ENCODE assay signal across 31 cellular contexts in genomic region chr5:43731573-43731972, GRCh38.
"Had no signal": no experiment of that assay in that cellular context is flagged by ENCODE, and none has a peak within 500 bp of the region (broad histone marks: within the 10 kb centered on the region; RNA-seq: fewer than 3 reads in every experiment).

No MANE protein-coding gene starts in this region.

- H3K4me1 ChIP-seq: adrenal gland had no signal

- H3K27ac ChIP-seq: adrenal gland, cardiac muscle cell, VCaP had no signal

- H3K4me3 ChIP-seq: adrenal gland, cardiac muscle cell had no signal

- H3K27me3 ChIP-seq: adrenal gland, cardiac muscle cell had no signal

- FAIRE-seq: bronchial epithelial cell, TTC549 had no signal

- H3K36me3 ChIP-seq: adrenal gland, cardiac muscle cell had no signal

- ATAC-seq: activated CD8-positive, alpha-beta T cell treated with anti-CD3 and anti-CD28 coated beads for 36 hours; activated naive CD4-positive, alpha-beta T cell treated with anti-CD3 and anti-CD28 coated beads, Interleukin-2, amount 50 U/mL, for 72 hours; activated T-cell treated with anti-CD3 and anti-CD28 coated beads, Interleukin-2, amount 50 U/mL, for 4 hours; activated T-cell treated with anti-CD3 and anti-CD28 coated beads, Interleukin-2, amount 50 U/mL, for 72 hours; activated T-helper 17 cell treated with anti-CD3 and anti-CD28 coated beads, Interleukin-2, amount 50 U/mL, for 72 hours; T-helper 17 cell had no signal

- DNase-seq: activated B cell treated with CpG ODN at 0.5 μM for 24 hours; activated CD4-positive, alpha-beta memory T cell treated with anti-CD3 and anti-CD28 coated beads for 36 hours; activated CD4-positive, alpha-beta T cell treated with anti-CD3 and anti-CD28 coated beads for 4 hours; activated CD4-positive, alpha-beta T cell treated with anti-CD3 and anti-CD28 coated beads, Interleukin-2, amount 10 ng/mL, durations not matched to agents 24 days and 14 days; activated CD4-positive, alpha-beta T cell treated with anti-CD3 and anti-CD28 coated beads, Interleukin-2, amount 50 U/mL, for 1 hour; activated CD4-positive, alpha-beta T cell treated with anti-CD3 and anti-CD28 coated beads, Interleukin-2, amount 50 U/mL, for 4 hours; activated CD4-positive, CD25-positive, alpha-beta regulatory T cell treated with anti-CD3 and anti-CD28 coated beads, Interleukin-2, amount 50 U/mL, for 72 hours; activated CD8-positive, alpha-beta memory T cell treated with anti-CD3 and anti-CD28 coated beads, Interleukin-2, amount 50 U/mL, for 4 hours; activated CD8-positive, alpha-beta T cell treated with anti-CD3 and anti-CD28 coated beads for 36 hours; activated effector memory CD4-positive, alpha-beta T cell treated with anti-CD3 and anti-CD28 coated beads, Interleukin-2, amount 50 U/mL, for 16 hours; activated gamma-delta T cell treated with Interleukin-2 at 50 U/mL for 16 hours; activated naive CD4-positive, alpha-beta T cell; activated naive CD4-positive, alpha-beta T cell treated with anti-CD3 and anti-CD28 coated beads for 36 hours; activated naive CD4-positive, alpha-beta T cell treated with anti-CD3 and anti-CD28 coated beads, Interleukin-2, amount 50 U/mL, for 16 hours; activated naive CD8-positive, alpha-beta T cell treated with anti-CD3 and anti-CD28 coated beads for 36 hours; activated T-cell treated with anti-CD3 and anti-CD28 coated beads for 4 hours; activated T-cell treated with anti-CD3 and anti-CD28 coated beads, Interleukin-2, amount 50 U/mL, for 1 hour; activated T-cell treated with anti-CD3 and anti-CD28 coated beads, Interleukin-2, amount 50 U/mL, for 4 hours; activated T-cell treated with anti-CD3 and anti-CD28 coated beads, Interleukin-2, amount 50 U/mL, for 72 hours; adrenal gland; amniotic stem cell; aorta; caudate nucleus; cerebellar nuclear complex; T-helper 17 cell had no signal

- H3K9me3 ChIP-seq: adrenal gland had no signal
